8 cellular contexts compared by ENCODE assay signal in genomic region chr9:18255158-18255629, GRCh38.
A peak's percentile ranks its signal among the peaks of the same experiment; 100 is the strongest.
DNase-seq lines count a peak whose midpoint lies in the region; ATAC-seq and TF ChIP-seq lines count a peak whose summit lies in the region.

No MANE protein-coding gene starts in this region.

- intact Hi-C loops in left lung (cut with DNase I) = loop anchor here in 1 of 2 donors (5.0 to 10.0 kb wide), 2 partner anchors 190 to 772 kb away; no protein-coding TSS in a partner anchor

- peaks cover 10% of the 10 kb centered on the region for H3K4me1 Mint-ChIP-seq in chondrocyte (ENCODE audit: low read depth)

- no peaks in the 10 kb centered on the region for H3K9me3 ChIP-seq in left lung

- H3K36me3 Mint-ChIP-seq in chondrocyte (ENCODE audit: low read depth) = no peaks in the 10 kb centered on the region

- H3K4me3 Mint-ChIP-seq in chondrocyte (ENCODE audit: unreplicated experiment) = no peak overlapping the region

- no peaks in the 10 kb centered on the region for H3K27me3 Mint-ChIP-seq in chondrocyte (ENCODE audit: low read depth)

- peaks cover 0 to 4% of the 10 kb centered on the region in 2 donors for H3K27me3 ChIP-seq in left lung

- H3K27ac Mint-ChIP-seq in chondrocyte (ENCODE audit: unreplicated experiment) = no peak overlapping the region

- H3K36me3 ChIP-seq in left lung = no peaks in the 10 kb centered on the region

- DNase-seq in Ammon's horn (ENCODE audit: low spot score) (peak; percentile 91), NCI-H2196 treated with DMSO at 0.1 percent for 48 hours (lab: John Stamatoyannopoulos, UW; ENCODE audit: unreplicated experiment) (peak; percentile 81), chondrocyte (ENCODE audit: low spot score) (no peak), left lung (peak; percentile 60 to 86)
- DNase-seq in activated CD4-positive, alpha-beta T cell treated with anti-CD3 and anti-CD28 coated beads for 1 hour = peak; percentile 56
- DNase-seq in stimulated activated CD4-positive, alpha-beta T cell treated with anti-CD3 and anti-CD28 coated beads, Interleukin-4, amount 100 ng/mL, for 4 hours = peak; percentile 43 to 69

- H3K27ac ChIP-seq in left lung = no peak overlapping the region

- ATAC-seq in GM19023 (IDR thresholded peaks at IDR 0.05; ENCODE audit: unreplicated experiment) (peak; percentile 95), HG03139 (IDR thresholded peaks at IDR 0.05; ENCODE audit: unreplicated experiment) (peak; percentile 90), left lung (peak; percentile 95)

- H3K4me1 ChIP-seq in left lung = no peaks in the 10 kb centered on the region

- no peak overlapping the region for H3K4me3 ChIP-seq in left lung

- peak; percentile 98 for TF ChIP-seq CTCF in chondrocyte (IDR thresholded peaks at IDR 0.05)
- peak; percentile 87 to 94 for TF ChIP-seq CTCF in left lung (IDR thresholded peaks at IDR 0.05)

- no peaks in the 10 kb centered on the region for H3K9me3 Mint-ChIP-seq in chondrocyte (ENCODE audit: low read depth)
